8 cellular contexts compared by ENCODE assay signal in genomic region chr1:146051853-146052676, GRCh38. TPM values are rescaled to one million over a fixed set of nuclear protein-coding genes. Genes with fewer than 3 reads are reported as not detected.
DNase-seq lines count a peak whose midpoint lies in the region; FAIRE-seq and TF ChIP-seq lines count a peak whose summit lies in the region.
"Not testable (repeated sequence)": the region's sequence is repeated elsewhere in the genome, so short reads cannot be mapped to it uniquely, and the experiment has no call there.

No MANE protein-coding gene starts in this region.

- H3K9me3 Mint-ChIP-seq in CD8-positive, alpha-beta memory T cell: not testable (repeated sequence)

- H3K27ac Mint-ChIP-seq in CD8-positive, alpha-beta memory T cell: peak overlapping the region; percentile 90 to 100 (median 99)

- H2BK5ac ChIP-seq in H1 (ENCODE audit: low read depth, low read length) (peak overlapping the region; percentile 99), mesenchymal stem cell (ENCODE audit: low read depth, low read length, poor library complexity, severe bottlenecking) (peak overlapping the region; percentile 97)

- H3K9ac ChIP-seq in HUES48 (ENCODE audit: low read depth, low read length) (peak overlapping the region; percentile 69; the same call in 1 of the 2 replicates), NT2/D1 (ENCODE audit: insufficient read length, low read depth) (peak overlapping the region; percentile 42), H1 (replicated peaks in 1 of 4; ENCODE audit: extremely low read depth in 1 of 4, low read depth in 3 of 4, low read length in 3 of 4) (peak overlapping the region; percentile 45 to 89 (median 78)), mesenchymal stem cell (ENCODE audit: low read length) (peak overlapping the region; percentile 91)

- H3K4me3 Mint-ChIP-seq in CD8-positive, alpha-beta memory T cell: peak overlapping the region; percentile 79 to 93 (median 88)

- not testable (repeated sequence) for H3K4ac ChIP-seq in H1 (replicated peaks; ENCODE audit: insufficient read length, low read depth, low read length); mesenchymal stem cell (ENCODE audit: low read depth in 1 of 2, low read length in 2 of 2)

- H2BK12ac ChIP-seq in H1 (ENCODE audit: low read depth, low read length): peak overlapping the region; percentile 50; the same call in 1 of the 2 replicates
- H2BK12ac ChIP-seq in mesenchymal stem cell (ENCODE audit: low read length in 2 of 2): not testable (repeated sequence)

- H2BK120ac ChIP-seq in H1 (replicated peaks; ENCODE audit: low read depth, low read length): not testable (repeated sequence)
- peak overlapping the region; percentile 89 for H2BK120ac ChIP-seq in mesenchymal stem cell (ENCODE audit: low read depth, low read length)

- not testable (repeated sequence) for H3K14ac ChIP-seq in H1 (ENCODE audit: insufficient read length); mesenchymal stem cell (ENCODE audit: low read length in 2 of 2)

- not testable (repeated sequence) for TF ChIP-seq CTCF in GM20000 (IDR thresholded peaks at IDR 0.05; ENCODE audit: extremely low read depth, missing control alignments); H1 (IDR thresholded peaks at IDR 0.05; ENCODE audit: control extremely low read depth in 1 of 3, insufficient read depth in 1 of 3, low read depth in 1 of 3, low read length in 3 of 3)

- 4% methylated on average over 42 of the region's 47 CpGs; no CpG with 5 or more reads in 1 of the 2 experiments for WGBS in H1 (ENCODE audit: extremely low coverage in 1 of 2, insufficient coverage in 1 of 2, insufficient read length in 1 of 2, insufficient replicate concordance in 2 of 2, low coverage in 1 of 2, low lambda C conversion rate in 2 of 2, missing lambda C conversion rate in 1 of 2), 2 experiments
- 2% methylated on average over 45 of the region's 47 CpGs for WGBS in mesenchymal stem cell

- not testable (repeated sequence) for TF ChIP-seq RAD21 in H1 (IDR thresholded peaks at IDR 0.05 in 1 of 2, conservative IDR thresholded peaks at IDR 0.05 in 1 of 2; ENCODE audit: low read depth in 2 of 2, low read length in 2 of 2)

- CTCF ChIA-PET in CD8-positive, alpha-beta memory T cell (lab: Charles Lee): interaction anchor here (1.6 to 8.2 kb wide), 3 partner anchors 15 to 20 kb away, joined by 4 to 56 read pairs (median 6); no protein-coding TSS in a partner anchor
- CTCF ChIA-PET in H1 (lab: Charles Lee; ENCODE audit: partially characterized antibody): interaction anchor here (1.4 kb wide), 1 partner anchor 18 kb away, joined by 7 read pairs; no protein-coding TSS in a partner anchor

- H3K18ac ChIP-seq in H1 (ENCODE audit: extremely low read depth, low read length): 0 out of 2 replicates have a peak overlapping the region, but pooled peaks have one; percentile 71
- H3K18ac ChIP-seq in mesenchymal stem cell (ENCODE audit: low read depth in 1 of 2, low read length in 2 of 2): peak overlapping the region in 1 of 2 experiments; percentile 62

- H3K4me2 ChIP-seq in H1 (ENCODE audit: insufficient read depth in 1 of 2, low read depth in 2 of 2, low read length in 2 of 2) (peak overlapping the region; percentile 61 to 70), mesenchymal stem cell (ENCODE audit: low read length, poor library complexity, severe bottlenecking) (peak overlapping the region; percentile 63)

- H4K20me1 ChIP-seq in H1 (replicated peaks in 1 of 2; ENCODE audit: control insufficient read depth in 1 of 2, insufficient read depth in 2 of 2, low read length in 2 of 2): not testable (repeated sequence)

- not testable (repeated sequence) for H3K27me3 ChIP-seq in CD8-positive, alpha-beta memory T cell (ENCODE audit: insufficient read depth, low read length, poor library complexity, severe bottlenecking); HUES48 (ENCODE audit: control insufficient read depth, insufficient read depth, low read length); NT2/D1 (ENCODE audit: insufficient read depth, insufficient read length); H1 (replicated peaks in 1 of 4; ENCODE audit: control insufficient read depth in 3 of 4, extremely low read depth in 1 of 4, insufficient read depth in 3 of 4, low read length in 3 of 4); mesenchymal stem cell (ENCODE audit: control insufficient read depth in 1 of 2, insufficient read depth in 1 of 2, low read length in 2 of 2)

- H3K36me3 Mint-ChIP-seq in CD8-positive, alpha-beta memory T cell: not testable (repeated sequence)

- peaks cover 19 to 39% (median 32%) of the 10 kb centered on the region in 3 donors for H3K4me1 Mint-ChIP-seq in CD8-positive, alpha-beta memory T cell

- not testable (repeated sequence) for H3K36me3 ChIP-seq in CD8-positive, alpha-beta memory T cell (ENCODE audit: insufficient read depth, low read length); HUES48 (ENCODE audit: control insufficient read depth, insufficient read depth, low read length); NT2/D1 (ENCODE audit: insufficient read depth, insufficient read length, low read length); H1 (ENCODE audit: control insufficient read depth in 2 of 4, insufficient read depth in 4 of 4, low read length in 3 of 4); mesenchymal stem cell (ENCODE audit: control insufficient read depth in 1 of 2, insufficient read depth in 2 of 2, low read depth in 1 of 2, low read length in 2 of 2)

- DNase-seq in CD8-positive, alpha-beta memory T cell: peak; percentile 65 to 82 (median 80)
- DNase-seq in GM20000 (ENCODE audit: low spot score): peak; percentile 72
- DNase-seq in NT2/D1 (ENCODE audit: low read depth, low spot score): peak; percentile 97
- DNase-seq in activated CD8-positive, alpha-beta memory T cell treated with anti-CD3 and anti-CD28 coated beads, Interleukin-2, amount 50 U/mL, for 24 hours (ENCODE audit: extremely low read depth): peak; percentile 69
- peak; percentile 86 to 92 for DNase-seq in H1 (ENCODE audit: low read depth in 1 of 2, low spot score in 2 of 2)
- DNase-seq in mesenchymal stem cell: peak; percentile 98
- peak; percentile 75 to 83 (median 77) for DNase-seq in stimulated activated CD4-positive, alpha-beta T cell treated with anti-CD3 and anti-CD28 coated beads, TNF-alpha, amount 100 ng/mL, for 48 hours (ENCODE audit: low read depth in 3 of 3)

- peak; percentile 100 for TF ChIP-seq POLR2A in H1 (IDR thresholded peaks at IDR 0.05; ENCODE audit: control extremely low read depth in 1 of 2, low read depth in 2 of 2, low read length in 2 of 2)

- H3K56ac ChIP-seq in H1 (replicated peaks; ENCODE audit: insufficient read length, low read depth, low read length): not testable (repeated sequence)

- peak in 1 of 2 experiments; percentile 71; a peak in 1 of 3 replicates for TF ChIP-seq EP300 in H1 (IDR thresholded peaks at IDR 0.05; ENCODE audit: borderline replicate concordance in 1 of 2, low read depth in 2 of 2, low read length in 2 of 2)

- H2AFZ ChIP-seq in H1 (ENCODE audit: low read length); mesenchymal stem cell (ENCODE audit: low read depth, low read length): not testable (repeated sequence)

- not testable (repeated sequence) for H3K4me1 ChIP-seq in CD8-positive, alpha-beta memory T cell (ENCODE audit: insufficient read depth, low read length); HUES48 (ENCODE audit: control insufficient read depth, insufficient read depth, low read length); NT2/D1 (ENCODE audit: insufficient read depth, insufficient read length); H1 (replicated peaks in 1 of 4; ENCODE audit: control insufficient read depth in 3 of 4, insufficient read depth in 4 of 4, low read length in 3 of 4)
- H3K4me1 ChIP-seq in mesenchymal stem cell (ENCODE audit: control insufficient read depth, insufficient read depth, low read depth, low read length): peaks cover 10% of the 10 kb centered on the region

- H3K27ac ChIP-seq in CD8-positive, alpha-beta memory T cell (ENCODE audit: low read depth, low read length): peak overlapping the region; percentile 89
- H3K27ac ChIP-seq in HUES48 (ENCODE audit: low read depth, low read length) (peak overlapping the region; percentile 85), H1 (ENCODE audit: low read depth, low read length) (peak overlapping the region; percentile 98), mesenchymal stem cell (ENCODE audit: low read length, poor library complexity, severe bottlenecking) (peak overlapping the region; percentile 83)

- not testable (repeated sequence) for H3K27me3 Mint-ChIP-seq in CD8-positive, alpha-beta memory T cell

- H3K9me3 ChIP-seq in CD8-positive, alpha-beta memory T cell (ENCODE audit: low read length); HUES48 (ENCODE audit: control insufficient read depth, insufficient read depth, low read length); NT2/D1 (ENCODE audit: insufficient read depth, low read length); H1 (ENCODE audit: insufficient read depth in 2 of 2, low read depth in 1 of 2, low read length in 1 of 2); mesenchymal stem cell (ENCODE audit: control insufficient read depth, low read length): not testable (repeated sequence)

- POLR2A ChIA-PET in CD8-positive, alpha-beta memory T cell (lab: Charles Lee): interaction anchor here (1.1 to 4.7 kb wide), 2 partner anchors 14 to 74 kb away, joined by 4 to 57 read pairs; no protein-coding TSS in a partner anchor
- POLR2A ChIA-PET in H1 (lab: Charles Lee; ENCODE audit: partially characterized antibody): interaction anchor here (0.7 to 9.7 kb wide), 48 partner anchors 8 to 1987 kb away, joined by 3 to 284 read pairs (median 4); partner anchors contain the start of genes ANKRD34A, ANKRD35, HJV and NUDT17

- H3K23me2 ChIP-seq in H1 (ENCODE audit: low read depth, low read length): not testable (repeated sequence)

- FAIRE-seq in H1 (lab: Jason Lieb, UNC): not testable (repeated sequence)

- H4K8ac ChIP-seq in H1 (ENCODE audit: extremely low read depth, insufficient read depth, low read length): peak overlapping the region; percentile 92; the same call in 1 of the 2 replicates
- H4K8ac ChIP-seq in mesenchymal stem cell (ENCODE audit: low read length): not testable (repeated sequence)

- H3K4me3 ChIP-seq in CD8-positive, alpha-beta memory T cell (ENCODE audit: low read length): peak overlapping the region; percentile 52
- H3K4me3 ChIP-seq in HUES48 (ENCODE audit: low read depth, low read length): peak overlapping the region; percentile 54
- H3K4me3 ChIP-seq in NT2/D1 (ENCODE audit: insufficient read length, low read depth): not testable (repeated sequence)
- H3K4me3 ChIP-seq in H1 (ENCODE audit: extremely low read depth in 1 of 4, insufficient read depth in 2 of 4, low read depth in 3 of 4, low read length in 4 of 4): peak overlapping the region; percentile 26 to 61 (median 38); a peak in 6 of 8 replicates
- H3K4me3 ChIP-seq in mesenchymal stem cell (ENCODE audit: insufficient read depth in 1 of 2, low read depth in 1 of 2, low read length in 2 of 2): peak overlapping the region in 1 of 2 experiments; percentile 77

- not testable (repeated sequence) for H4K5ac ChIP-seq in H1 (ENCODE audit: insufficient read length, low read depth, low read length)

- H3K23ac ChIP-seq in H1 (ENCODE audit: insufficient read length); mesenchymal stem cell (ENCODE audit: low read length in 2 of 2): not testable (repeated sequence)

- H2BK15ac ChIP-seq in H1 (ENCODE audit: low read length); mesenchymal stem cell (ENCODE audit: low read depth, poor library complexity, severe bottlenecking): not testable (repeated sequence)

- not testable (repeated sequence) for H2BK20ac ChIP-seq in H1 (ENCODE audit: low read length)

- H3K79me1 ChIP-seq in H1 (ENCODE audit: low read depth, low read length); mesenchymal stem cell (replicated peaks; ENCODE audit: low read length, poor library complexity, severe bottlenecking): not testable (repeated sequence)

- H4K91ac ChIP-seq in H1 (replicated peaks; ENCODE audit: insufficient read length, low read length); mesenchymal stem cell (ENCODE audit: low read length): not testable (repeated sequence)

- H3K79me2 ChIP-seq in H1 (ENCODE audit: control insufficient read depth in 1 of 2, insufficient read depth in 2 of 2, low read length in 2 of 2): not testable (repeated sequence)

- not testable (repeated sequence) for H2AK5ac ChIP-seq in H1 (ENCODE audit: low read depth, low read length); mesenchymal stem cell (ENCODE audit: low read length, severe bottlenecking)

RNA-seq across cellular contexts. Expression of gene HJV, which starts 30.5 kb away (rescaled TPM):
- not detected for total RNA-seq in CD8-positive, alpha-beta memory T cell
- not detected for polyA plus RNA-seq in CD8-positive, alpha-beta memory T cell
- total RNA-seq in H1 (2021; fragmentation: NEBNext Ultra II Directional; extraction: Animal tissue kit (Norgen Biotek cat#: 25700)): 0.32 and 0.46 TPM in 2 replicates
- polyA plus RNA-seq in H1 (2011; rRNA removed): 0.42 and 0.70 TPM in 2 replicates
- polyA plus RNA-seq in H1 (2011; cell fraction: cytosol; rRNA removed): 0.58 TPM
- polyA plus RNA-seq in H1 (2011; cell fraction: nucleus; rRNA removed): 0.37 TPM
- 0.15 to 0.51 TPM (median 0.34 TPM) in 4 replicates for polyA plus RNA-seq in H1 (2012, experiment 1 of 2)
- polyA plus RNA-seq in H1 (2012, experiment 2 of 2): 0.14 TPM
- 0.20 TPM for polyA plus RNA-seq in H1 (2013, experiment 1 of 2)
- 0.18 TPM for polyA plus RNA-seq in H1 (2013, experiment 2 of 2)
- polyA minus RNA-seq in H1 (2011; rRNA and poly(A)+ RNA removed): 0.47 and 0.63 TPM in 2 replicates
- not detected for polyA minus RNA-seq in H1 (2011; cell fraction: cytosol; rRNA and poly(A)+ RNA removed)
- polyA minus RNA-seq in H1 (2011; cell fraction: nucleus; rRNA and poly(A)+ RNA removed): not detected
- polyA plus RNA-seq in mesenchymal stem cell (2013, experiment 1 of 2): not detected
- not detected for polyA plus RNA-seq in mesenchymal stem cell (2013, experiment 2 of 2)

RNA-seq across cellular contexts. Expression of gene TXNIP, which starts 55.7 kb away (rescaled TPM):
- total RNA-seq in CD8-positive, alpha-beta memory T cell: 100 to 1,000 TPM; 167 to 170 TPM
- 4,579 TPM for polyA plus RNA-seq in CD8-positive, alpha-beta memory T cell
- total RNA-seq in H1 (2021; fragmentation: NEBNext Ultra II Directional; extraction: Animal tissue kit (Norgen Biotek cat#: 25700)): 10.3 and 12.3 TPM in 2 replicates
- polyA plus RNA-seq in H1 (2011; rRNA removed): 33.4 and 56.8 TPM in 2 replicates
- polyA plus RNA-seq in H1 (2011; cell fraction: cytosol; rRNA removed): 50.4 TPM
- polyA plus RNA-seq in H1 (2011; cell fraction: nucleus; rRNA removed): 73.4 TPM
- polyA plus RNA-seq in H1 (2012, experiment 1 of 2): 14.6 to 27.3 TPM (median 22.1 TPM) in 4 replicates
- 4.6 TPM for polyA plus RNA-seq in H1 (2012, experiment 2 of 2)
- 9.4 TPM for polyA plus RNA-seq in H1 (2013, experiment 1 of 2)
- 8.5 TPM for polyA plus RNA-seq in H1 (2013, experiment 2 of 2)
- 91.1 and 129 TPM in 2 replicates for polyA minus RNA-seq in H1 (2011; rRNA and poly(A)+ RNA removed)
- polyA minus RNA-seq in H1 (2011; cell fraction: cytosol; rRNA and poly(A)+ RNA removed): 56.7 TPM
- 171 TPM for polyA minus RNA-seq in H1 (2011; cell fraction: nucleus; rRNA and poly(A)+ RNA removed)
- polyA plus RNA-seq in mesenchymal stem cell (2013, experiment 1 of 2): 161 TPM
- 167 TPM for polyA plus RNA-seq in mesenchymal stem cell (2013, experiment 2 of 2)

Comparison
In these comparisons a context has a peak if more than half of its experiments do, and no peak if none do; other contexts are left out.
1. RNA of gene TXNIP, which starts 55.7 kb away (total RNA-seq): 167 to 170 TPM in CD8-positive, alpha-beta memory T cell; 10.3 to 12.3 TPM in H1; every median in the first group is over 10 times any median in the second.
2. Peak in every context shown above with its lines, with median percentiles within 50 percentile points of each other: DNase-seq, H3K27ac ChIP-seq and H3K9ac ChIP-seq.